11 cellular contexts compared by ENCODE assay signal in genomic region chr7:1593091-1593866, GRCh38. TPM values are rescaled to one million over a fixed set of nuclear protein-coding genes. Genes with fewer than 3 reads are reported as not detected.
DNase-seq lines count a peak whose midpoint lies in the region; ATAC-seq, FAIRE-seq and TF ChIP-seq lines count a peak whose summit lies in the region.
"Had no signal": no experiment of that assay in that cellular context is flagged by ENCODE, and none has a peak within 500 bp of the region (broad histone marks: within the 10 kb centered on the region; RNA-seq: fewer than 3 reads in every experiment).

No MANE protein-coding gene starts in this region.

- H3K4me1 Mint-ChIP-seq in progenitor cell of endocrine pancreas (ENCODE audit: low read depth) = no peaks in the 10 kb centered on the region

- TF ChIP-seq POLR2A in K562 (conservative IDR thresholded peaks at IDR 0.05) = no peak

- POLR2A ChIA-PET in K562 (lab: Yijun Ruan, JAX) = no interaction called here

- BruUV-seq in K562 (replicated peaks; lab: Mats Ljungman, UMichigan) = no TSS peak

- H3K4me1 ChIP-seq in K562 (replicated peaks in 1 of 2; ENCODE audit: control insufficient read depth in 2 of 2, insufficient read depth in 2 of 2, low read length in 2 of 2) = peaks cover 0 to 15% of the 10 kb centered on the region in 2 experiments; a peak in 3 of 5 replicates
- H3K4me1 ChIP-seq: sigmoid colon had no signal

- peak; percentile 48 to 61 (median 54) for TF ChIP-seq CTCF in K562 (IDR thresholded peaks at IDR 0.05 in 2 of 3, conservative IDR thresholded peaks at IDR 0.05 in 1 of 3; ENCODE audit: insufficient read depth in 2 of 3, low read depth in 1 of 3, low read length in 3 of 3)
- peak; percentile 47 for TF ChIP-seq CTCF in progenitor cell of endocrine pancreas (IDR thresholded peaks at IDR 0.05; ENCODE audit: unreplicated experiment)

- in situ Hi-C loops in K562 (cut with MboI) = no loop called here

- no peak overlapping the region for H3K4me2 ChIP-seq in K562 (ENCODE audit: insufficient read depth, low read length)

- H4K20me1 ChIP-seq in K562 (replicated peaks; ENCODE audit: control insufficient read depth, insufficient read depth, low read length) = 0 out of 2 replicates have a peak, but pooled peaks cover 11% of the 10 kb centered on the region

- intact Hi-C loops in K562 (cut with micrococcal nuclease) = no loop called here

- no peak for FAIRE-seq in K562 (lab: Jason Lieb, UNC)

- H3K9me1 ChIP-seq in K562 (ENCODE audit: control insufficient read depth, insufficient read depth, low read length) = no peaks in the 10 kb centered on the region

- no peak for TF ChIP-seq EP300 in K562 (IDR thresholded peaks at IDR 0.05; ENCODE audit: low read length)

- CTCF ChIA-PET in K562 (lab: Yijun Ruan, JAX; ENCODE audit: low intra/inter-chr PET ratio) = no interaction called here

- peaks cover under 1% of the 10 kb centered on the region for H3K36me3 Mint-ChIP-seq in progenitor cell of endocrine pancreas (ENCODE audit: insufficient read depth)

- H2AFZ ChIP-seq in K562 (ENCODE audit: low read depth, low read length) = no peak overlapping the region

- WGBS in K562 (ENCODE audit: insufficient coverage, low coverage, missing lambda C conversion rate) = 3% methylated on average over 18 of the region's 19 CpGs

- H3K36me3 ChIP-seq in KOPT-K1 (ENCODE audit: insufficient read depth, low read length) (no peaks in the 10 kb centered on the region), K562 (ENCODE audit: control insufficient read depth, insufficient read depth, low read length) (no peaks in the 10 kb centered on the region)
- H3K36me3 ChIP-seq: sigmoid colon had no signal

- no peaks in the 10 kb centered on the region for H3K79me2 ChIP-seq in K562 (ENCODE audit: control insufficient read depth, insufficient read depth, low read length)

- H3K27ac Mint-ChIP-seq in progenitor cell of endocrine pancreas = no peak overlapping the region

- ATAC-seq in K562 (peak; percentile 89), HG03439 (IDR thresholded peaks at IDR 0.05; ENCODE audit: unreplicated experiment) (no peak), HG03521 (IDR thresholded peaks at IDR 0.05; ENCODE audit: unreplicated experiment) (no peak), GM21390 (IDR thresholded peaks at IDR 0.05; ENCODE audit: unreplicated experiment) (no peak)

- peaks cover 31% of the 10 kb centered on the region for H3K27me3 Mint-ChIP-seq in progenitor cell of endocrine pancreas

- no peak; a peak in 1 of 4 replicates for TF ChIP-seq RAD21 in K562 (CRISPR knock-in tag; conservative IDR thresholded peaks at IDR 0.05 in 1 of 2, IDR thresholded peaks at IDR 0.05 in 1 of 2)

- H3K9me3 ChIP-seq in KOPT-K1 (ENCODE audit: insufficient read depth, low read length, poor library complexity, severe bottlenecking) (peaks cover 5% of the 10 kb centered on the region), K562 (replicated peaks; ENCODE audit: control insufficient read depth, insufficient read depth, low read depth, low read length) (no peaks in the 10 kb centered on the region)

- DNase-seq in activated CD4-positive, alpha-beta T cell treated with anti-CD3 and anti-CD28 coated beads for 48 hours = peak; percentile 19
- no peak for DNase-seq in activated CD4-positive, alpha-beta T cell treated with anti-CD3 and anti-CD28 coated beads for 1 hour
- DNase-seq in K562 (ENCODE audit: extremely low read depth in 1 of 4, low spot score in 3 of 4) (peak; percentile 45 to 54 (median 50)), progenitor cell of endocrine pancreas (ENCODE audit: low spot score, unreplicated experiment) (no peak)
- DNase-seq: CD8-positive, alpha-beta memory T cell; sigmoid colon had no signal

- H3K27ac ChIP-seq in KOPT-K1 (ENCODE audit: low read depth, low read length, poor library complexity, severe bottlenecking) (peak overlapping the region; percentile 70), K562 (ENCODE audit: extremely low read depth, low read depth, low read length) (no peak overlapping the region)
- H3K27ac ChIP-seq: sigmoid colon had no signal

- peaks cover 51 to 75% of the 10 kb centered on the region in 2 experiments; a peak in 4 of 5 replicates for H3K27me3 ChIP-seq in K562 (ENCODE audit: control insufficient read depth in 2 of 2, insufficient read depth in 2 of 2, low read length in 2 of 2)

- no peak overlapping the region for H3K9ac ChIP-seq in K562 (ENCODE audit: insufficient read depth in 1 of 2, low read depth in 2 of 2, low read length in 2 of 2)

- no peak overlapping the region for H3K4me3 ChIP-seq in K562
- H3K4me3 ChIP-seq: sigmoid colon had no signal

- no peak overlapping the region for H3K4me3 Mint-ChIP-seq in progenitor cell of endocrine pancreas (ENCODE audit: low read depth)

- H3K9me3 Mint-ChIP-seq in progenitor cell of endocrine pancreas (ENCODE audit: low read depth) = peaks cover 2% of the 10 kb centered on the region

TF ChIP-seq in K562, 482 proteins besides CTCF, POLR2A, EP300 and RAD21:
- TF ChIP-seq DDX20 (tag; IDR thresholded peaks at IDR 0.05; ENCODE audit: low read depth) (no peak), SMC3 (conservative IDR thresholded peaks at IDR 0.05; ENCODE audit: insufficient read depth, low read depth, low read length) (0 out of 2 replicates have a peak, but pooled peaks have one; percentile 16)
- TF ChIP-seq, protein P1, sequence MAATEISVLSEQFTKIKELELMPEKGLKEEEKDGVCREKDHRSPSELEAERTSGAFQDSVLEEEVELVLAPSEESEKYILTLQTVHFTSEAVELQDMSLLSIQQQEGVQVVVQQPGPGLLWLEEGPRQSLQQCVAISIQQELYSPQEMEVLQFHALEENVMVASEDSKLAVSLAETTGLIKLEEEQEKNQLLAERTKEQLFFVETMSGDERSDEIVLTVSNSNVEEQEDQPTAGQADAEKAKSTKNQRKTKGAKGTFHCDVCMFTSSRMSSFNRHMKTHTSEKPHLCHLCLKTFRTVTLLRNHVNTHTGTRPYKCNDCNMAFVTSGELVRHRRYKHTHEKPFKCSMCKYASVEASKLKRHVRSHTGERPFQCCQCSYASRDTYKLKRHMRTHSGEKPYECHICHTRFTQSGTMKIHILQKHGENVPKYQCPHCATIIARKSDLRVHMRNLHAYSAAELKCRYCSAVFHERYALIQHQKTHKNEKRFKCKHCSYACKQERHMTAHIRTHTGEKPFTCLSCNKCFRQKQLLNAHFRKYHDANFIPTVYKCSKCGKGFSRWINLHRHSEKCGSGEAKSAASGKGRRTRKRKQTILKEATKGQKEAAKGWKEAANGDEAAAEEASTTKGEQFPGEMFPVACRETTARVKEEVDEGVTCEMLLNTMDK (IDR thresholded peaks at IDR 0.05; ENCODE audit: borderline replicate concordance, insufficient read depth, low read depth, low read length, poor library complexity, severe bottlenecking) = peak; percentile 54

RNA-seq across cellular contexts. Expression of gene PSMG3, which starts 23.4 kb away (rescaled TPM):
- 26.2 and 74.4 TPM in 2 replicates for total RNA-seq in K562 (2011; cell fraction: chromatin; rRNA removed; ENCODE audit: low replicate concordance)
- total RNA-seq in K562 (2011; cell fraction: nucleolus; rRNA removed) = 89.7 and 92.9 TPM in 2 replicates
- 63.3 and 66.8 TPM in 2 replicates for total RNA-seq in K562 (2011; cell fraction: nucleoplasm; rRNA removed)
- 122 and 132 TPM in 2 replicates for total RNA-seq in K562 (2014; rRNA removed)
- total RNA-seq in K562 (2014; rRNA removed; fragmentation: Illumina TruSeq; extraction: Trizol) = 46.5 and 57.2 TPM in 2 replicates
- total RNA-seq in K562 (2015; rRNA removed; fragmentation: Illumina TruSeq; extraction: Trizol) = 81.5 and 83.4 TPM in 2 replicates
- total RNA-seq in K562 (2021) = 77.3 and 80.1 TPM in 2 replicates
- 93.6 and 96.3 TPM in 2 replicates for polyA plus RNA-seq in K562 (2011; rRNA removed)
- polyA plus RNA-seq in K562 (2011; cell fraction: cytosol; rRNA removed) = 110 and 136 TPM in 2 replicates
- polyA plus RNA-seq in K562 (2011; cell fraction: nucleus; rRNA removed) = 144 and 158 TPM in 2 replicates
- 65.4 and 71.5 TPM in 2 replicates for polyA plus RNA-seq in K562 (2012)
- 54.0 and 64.6 TPM in 2 replicates for polyA plus RNA-seq in K562 (2014; fragmentation: Illumina TruSeq; extraction: Trizol)
- polyA plus RNA-seq in K562 (2014; fragmentation: Nextera tagmentation; extraction: Ambion mirVana) = 10 to 100 TPM; 34.8 to 55.3 TPM
- 121 and 136 TPM in 2 replicates for polyA plus RNA-seq in K562 (2014; rRNA removed)
- polyA minus RNA-seq in K562 (2011; rRNA and poly(A)+ RNA removed) = 20.1 and 30.9 TPM in 2 replicates
- 22.6 and 24.3 TPM in 2 replicates for polyA minus RNA-seq in K562 (2011; cell fraction: cytosol; rRNA and poly(A)+ RNA removed)
- polyA minus RNA-seq in K562 (2011; cell fraction: nucleus; rRNA and poly(A)+ RNA removed) = 12.3 and 13.9 TPM in 2 replicates
- 29.1 and 32.1 TPM in 2 replicates for total RNA-seq in progenitor cell of endocrine pancreas

RNA-seq across cellular contexts. Expression of gene TMEM184A, which starts 37.3 kb away (rescaled TPM):
- total RNA-seq in K562 (2011; cell fraction: chromatin; rRNA removed; ENCODE audit: low replicate concordance) = 0.32 and 2.6 TPM in 2 replicates
- total RNA-seq in K562 (2011; cell fraction: nucleolus; rRNA removed) = 0.66 and 1.5 TPM in 2 replicates
- 0.29 and 1.8 TPM in 2 replicates for total RNA-seq in K562 (2011; cell fraction: nucleoplasm; rRNA removed)
- total RNA-seq in K562 (2014; rRNA removed) (0.18 TPM in 1 of 2 replicates, not detected in the other), K562 (2014; rRNA removed; fragmentation: Illumina TruSeq; extraction: Trizol) (not detected in 2 replicates), K562 (2015; rRNA removed; fragmentation: Illumina TruSeq; extraction: Trizol) (not detected in 2 replicates), K562 (2021) (0.11 and 0.31 TPM in 2 replicates), progenitor cell of endocrine pancreas (7.4 and 8.6 TPM in 2 replicates)
- polyA plus RNA-seq in K562 (2011; rRNA removed) (0.10 and 0.20 TPM in 2 replicates), K562 (2014; fragmentation: Illumina TruSeq; extraction: Trizol) (not detected in 2 replicates), K562 (2014; fragmentation: Nextera tagmentation; extraction: Ambion mirVana) (not detected), K562 (2014; rRNA removed) (not detected in 2 replicates)
- polyA plus RNA-seq in K562 (2011; cell fraction: cytosol; rRNA removed) = 0.12 and 0.72 TPM in 2 replicates
- polyA plus RNA-seq in K562 (2011; cell fraction: nucleus; rRNA removed) = 0.53 and 1.7 TPM in 2 replicates
- 0.04 and 0.12 TPM in 2 replicates for polyA plus RNA-seq in K562 (2012)
- 0.14 and 0.15 TPM in 2 replicates for polyA minus RNA-seq in K562 (2011; rRNA and poly(A)+ RNA removed)
- 0.19 and 0.27 TPM in 2 replicates for polyA minus RNA-seq in K562 (2011; cell fraction: cytosol; rRNA and poly(A)+ RNA removed)
- 0.89 and 1.1 TPM in 2 replicates for polyA minus RNA-seq in K562 (2011; cell fraction: nucleus; rRNA and poly(A)+ RNA removed)
- total RNA-seq: CD8-positive, alpha-beta memory T cell; temporal lobe had no signal
- polyA plus RNA-seq: CD8-positive, alpha-beta memory T cell had no signal

Comparison
In these comparisons a context has a peak if more than half of its experiments do, and no peak if none do; other contexts are left out.
1. DNase-seq: peak in activated CD4-positive, alpha-beta T cell treated with anti-CD3 and anti-CD28 coated beads for 48 hours (single experiment) and K562 (4 of 4); none in activated CD4-positive, alpha-beta T cell treated with anti-CD3 and anti-CD28 coated beads for 1 hour (single experiment) and progenitor cell of endocrine pancreas (single experiment).